Comparison of ENCODE assay signal across 33 cellular contexts in genomic region chr10:24197319-24197718, GRCh38.
"Had no signal": no experiment of that assay in that cellular context is flagged by ENCODE, and none has a peak within 500 bp of the region (broad histone marks: within the 10 kb centered on the region; RNA-seq: fewer than 3 reads in every experiment).

No MANE protein-coding gene starts in this region.

- H3K4me1 ChIP-seq: adrenal gland had no signal

- H3K27ac ChIP-seq: body of pancreas, cardiac muscle cell, coronary artery, dorsolateral prefrontal cortex, VCaP had no signal

- H3K4me1 Mint-ChIP-seq: activated CD4-positive, alpha-beta memory T cell treated with anti-CD3 and anti-CD28 coated beads, Interleukin-2, amount 10 ng/mL, durations not matched to agents 7 days and 5 days; activated CD4-positive, alpha-beta T cell treated with anti-CD3 and anti-CD28 coated beads, Interleukin-2, amount 10 ng/mL, durations not matched to agents 7 days and 5 days; activated naive CD4-positive, alpha-beta T cell treated with anti-CD3 and anti-CD28 coated beads, Interleukin-2, amount 50 U/mL, for 24 hours; activated naive CD8-positive, alpha-beta T cell treated with anti-CD3 and anti-CD28 coated beads for 36 hours; activated naive CD8-positive, alpha-beta T cell treated with anti-CD3 and anti-CD28 coated beads, Interleukin-2, amount 50 U/mL, for 24 hours; activated T-helper 17 cell treated with anti-CD3 and anti-CD28 coated beads, Interleukin-2, amount 50 U/mL, for 72 hours; central memory CD8-positive, alpha-beta T cell; T-cell had no signal

- H3K36me3 Mint-ChIP-seq: activated naive CD4-positive, alpha-beta T cell treated with anti-CD3 and anti-CD28 coated beads, Interleukin-2, amount 50 U/mL, for 24 hours; activated naive CD8-positive, alpha-beta T cell treated with anti-CD3 and anti-CD28 coated beads for 36 hours; T-cell; WTC11 had no signal

- H3K27me3 ChIP-seq: adrenal gland, body of pancreas, cardiac muscle cell had no signal

- H3K36me3 ChIP-seq: adrenal gland, cardiac muscle cell had no signal

- ATAC-seq: activated naive CD8-positive, alpha-beta T cell treated with anti-CD3 and anti-CD28 coated beads, Interleukin-2, amount 50 U/mL, for 24 hours; activated T-helper 17 cell treated with anti-CD3 and anti-CD28 coated beads, Interleukin-2, amount 50 U/mL, for 72 hours; body of pancreas had no signal

- H3K27ac Mint-ChIP-seq: activated CD4-positive, alpha-beta memory T cell treated with anti-CD3 and anti-CD28 coated beads, Interleukin-2, amount 10 ng/mL, durations not matched to agents 7 days and 5 days; activated CD4-positive, alpha-beta T cell treated with anti-CD3 and anti-CD28 coated beads, Interleukin-2, amount 10 ng/mL, durations not matched to agents 7 days and 5 days; activated naive CD4-positive, alpha-beta T cell treated with anti-CD3 and anti-CD28 coated beads for 36 hours; activated naive CD4-positive, alpha-beta T cell treated with anti-CD3 and anti-CD28 coated beads, Interleukin-2, amount 50 U/mL, for 24 hours; activated naive CD8-positive, alpha-beta T cell treated with anti-CD3 and anti-CD28 coated beads for 36 hours; activated naive CD8-positive, alpha-beta T cell treated with anti-CD3 and anti-CD28 coated beads, Interleukin-2, amount 50 U/mL, for 24 hours; activated T-cell treated with anti-CD3 and anti-CD28 coated beads, Interleukin-2, amount 50 U/mL, for 24 hours; activated T-helper 17 cell treated with anti-CD3 and anti-CD28 coated beads, Interleukin-2, amount 50 U/mL, for 72 hours; dendritic cell treated with granulocyte-macrophage colony-stimulating factor and Interleukin-4, amounts not matched to agents 40 ng/mL and 50 ng/mL, for 4 days; endodermal cell; T-helper 1 cell treated with Interleukin-12 subunit alpha and Interleukin-12 subunit beta and Interleukin-4 antibody, amounts not matched to agents 30 μg/mL and 1 μg/mL, for 36 hours; WTC11 had no signal

- H3K9me3 ChIP-seq: adrenal gland, body of pancreas had no signal

- H3K4me3 ChIP-seq: adrenal gland, body of pancreas, cardiac muscle cell, coronary artery, dorsolateral prefrontal cortex had no signal

- H3K9me3 Mint-ChIP-seq: activated CD4-positive, alpha-beta memory T cell treated with anti-CD3 and anti-CD28 coated beads, Interleukin-2, amount 10 ng/mL, durations not matched to agents 7 days and 5 days; activated CD4-positive, alpha-beta T cell treated with anti-CD3 and anti-CD28 coated beads, Interleukin-2, amount 10 ng/mL, durations not matched to agents 7 days and 5 days; activated naive CD4-positive, alpha-beta T cell treated with anti-CD3 and anti-CD28 coated beads for 36 hours; activated naive CD4-positive, alpha-beta T cell treated with anti-CD3 and anti-CD28 coated beads, Interleukin-2, amount 50 U/mL, for 24 hours; activated naive CD8-positive, alpha-beta T cell treated with anti-CD3 and anti-CD28 coated beads for 36 hours; activated naive CD8-positive, alpha-beta T cell treated with anti-CD3 and anti-CD28 coated beads, Interleukin-2, amount 50 U/mL, for 24 hours; activated T-cell treated with anti-CD3 and anti-CD28 coated beads, Interleukin-2, amount 50 U/mL, for 24 hours; activated T-helper 17 cell treated with anti-CD3 and anti-CD28 coated beads, Interleukin-2, amount 50 U/mL, for 72 hours; central memory CD8-positive, alpha-beta T cell; dendritic cell treated with granulocyte-macrophage colony-stimulating factor and Interleukin-4, amounts not matched to agents 40 ng/mL and 50 ng/mL, for 4 days; endodermal cell; T-cell; T-helper 1 cell treated with Interleukin-12 subunit alpha and Interleukin-12 subunit beta and Interleukin-4 antibody, amounts not matched to agents 30 μg/mL and 1 μg/mL, for 36 hours; WTC11 had no signal

- H3K4me3 Mint-ChIP-seq: activated CD4-positive, alpha-beta memory T cell treated with anti-CD3 and anti-CD28 coated beads, Interleukin-2, amount 10 ng/mL, durations not matched to agents 7 days and 5 days; activated CD4-positive, alpha-beta T cell treated with anti-CD3 and anti-CD28 coated beads, Interleukin-2, amount 10 ng/mL, durations not matched to agents 7 days and 5 days; activated naive CD4-positive, alpha-beta T cell treated with anti-CD3 and anti-CD28 coated beads for 36 hours; activated naive CD4-positive, alpha-beta T cell treated with anti-CD3 and anti-CD28 coated beads, Interleukin-2, amount 50 U/mL, for 24 hours; activated naive CD8-positive, alpha-beta T cell treated with anti-CD3 and anti-CD28 coated beads for 36 hours; activated naive CD8-positive, alpha-beta T cell treated with anti-CD3 and anti-CD28 coated beads, Interleukin-2, amount 50 U/mL, for 24 hours; activated T-cell treated with anti-CD3 and anti-CD28 coated beads, Interleukin-2, amount 50 U/mL, for 24 hours; activated T-helper 17 cell treated with anti-CD3 and anti-CD28 coated beads, Interleukin-2, amount 50 U/mL, for 72 hours; central memory CD8-positive, alpha-beta T cell; dendritic cell treated with granulocyte-macrophage colony-stimulating factor and Interleukin-4, amounts not matched to agents 40 ng/mL and 50 ng/mL, for 4 days; endodermal cell; T-cell; T-helper 1 cell treated with Interleukin-12 subunit alpha and Interleukin-12 subunit beta and Interleukin-4 antibody, amounts not matched to agents 30 μg/mL and 1 μg/mL, for 36 hours; WTC11 had no signal

- H3K27me3 Mint-ChIP-seq: activated CD4-positive, alpha-beta memory T cell treated with anti-CD3 and anti-CD28 coated beads, Interleukin-2, amount 10 ng/mL, durations not matched to agents 7 days and 5 days; activated CD4-positive, alpha-beta T cell treated with anti-CD3 and anti-CD28 coated beads, Interleukin-2, amount 10 ng/mL, durations not matched to agents 7 days and 5 days; central memory CD8-positive, alpha-beta T cell; dendritic cell treated with granulocyte-macrophage colony-stimulating factor and Interleukin-4, amounts not matched to agents 40 ng/mL and 50 ng/mL, for 4 days had no signal

- DNase-seq: activated CD4-positive, alpha-beta memory T cell treated with anti-CD3 and anti-CD28 coated beads, Interleukin-2, amount 10 ng/mL, durations not matched to agents 7 days and 5 days; activated CD4-positive, alpha-beta T cell treated with anti-CD3 and anti-CD28 coated beads for 1 hour; activated CD4-positive, alpha-beta T cell treated with anti-CD3 and anti-CD28 coated beads for 4 hours; activated CD4-positive, alpha-beta T cell treated with anti-CD3 and anti-CD28 coated beads, Interleukin-2, amount 10 ng/mL, durations not matched to agents 7 days and 5 days; activated CD4-positive, alpha-beta T cell treated with anti-CD3 and anti-CD28 coated beads, Interleukin-2, amount 50 U/mL, for 4 hours; activated CD8-positive, alpha-beta memory T cell treated with anti-CD3 and anti-CD28 coated beads, Interleukin-2, amount 50 U/mL, for 48 hours; activated effector memory CD4-positive, alpha-beta T cell treated with Interleukin-2 at 50 U/mL for 16 hours; activated naive CD4-positive, alpha-beta T cell treated with anti-CD3 and anti-CD28 coated beads for 36 hours; activated naive CD8-positive, alpha-beta T cell treated with anti-CD3 and anti-CD28 coated beads for 36 hours; activated naive CD8-positive, alpha-beta T cell treated with anti-CD3 and anti-CD28 coated beads, Interleukin-2, amount 50 U/mL, for 24 hours; activated T-cell treated with anti-CD3 and anti-CD28 coated beads for 4 hours; activated T-cell treated with anti-CD3 and anti-CD28 coated beads, Interleukin-2, amount 50 U/mL, for 24 hours; adrenal gland; amygdala; aorta; body of pancreas; dorsolateral prefrontal cortex; effector memory CD4-positive, alpha-beta T cell; endodermal cell; foreskin fibroblast; head of caudate nucleus; SW 1271; T-cell; T-helper 9 cell had no signal
